In the genomic region with DNA sequence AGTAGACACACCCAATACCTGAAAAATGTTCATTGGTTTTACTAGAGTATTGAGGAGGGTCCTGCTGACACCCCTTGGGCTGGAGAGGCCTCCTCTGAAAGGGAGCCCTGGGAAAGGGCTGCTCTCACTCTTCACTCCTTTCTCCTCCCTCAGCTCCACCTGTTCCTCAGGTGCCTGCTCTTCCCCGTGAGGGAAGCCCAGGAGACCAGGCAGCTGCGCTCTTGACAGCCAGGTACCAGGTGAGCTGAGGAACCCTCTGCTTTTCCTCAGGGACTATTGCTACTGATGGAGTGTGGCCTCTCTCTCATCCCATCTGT, we compare ENCODE assay signal across 2 cellular contexts.
TF ChIP-seq lines count a peak whose summit lies in the region.

No MANE protein-coding gene starts in this region.

TF ChIP-seq in A549, 52 proteins besides CTCF, POLR2A, EP300 and RAD21:
- TF ChIP-seq, protein P1, sequence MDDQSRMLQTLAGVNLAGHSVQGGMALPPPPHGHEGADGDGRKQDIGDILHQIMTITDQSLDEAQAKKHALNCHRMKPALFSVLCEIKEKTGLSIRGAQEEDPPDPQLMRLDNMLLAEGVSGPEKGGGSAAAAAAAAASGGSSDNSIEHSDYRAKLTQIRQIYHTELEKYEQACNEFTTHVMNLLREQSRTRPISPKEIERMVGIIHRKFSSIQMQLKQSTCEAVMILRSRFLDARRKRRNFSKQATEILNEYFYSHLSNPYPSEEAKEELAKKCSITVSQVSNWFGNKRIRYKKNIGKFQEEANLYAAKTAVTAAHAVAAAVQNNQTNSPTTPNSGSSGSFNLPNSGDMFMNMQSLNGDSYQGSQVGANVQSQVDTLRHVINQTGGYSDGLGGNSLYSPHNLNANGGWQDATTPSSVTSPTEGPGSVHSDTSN (IDR thresholded peaks at IDR 0.05): no peak
- no peak for TF ChIP-seq MAZ (IDR thresholded peaks at IDR 0.05; ENCODE audit: borderline replicate concordance, low read depth, low read length)
- no peak for TF ChIP-seq HOXB5 (CRISPR knock-in tag; IDR thresholded peaks at IDR 0.05)

TF ChIP-seq in HCT116, 20 proteins besides CTCF, POLR2A, EP300 and RAD21:
- TF ChIP-seq TCF7L2 (IDR thresholded peaks at IDR 0.05; ENCODE audit: borderline replicate concordance, extremely low read depth, insufficient read depth, insufficient read length) (no peak), ZFX (IDR thresholded peaks at IDR 0.05) (no peak), JUND (IDR thresholded peaks at IDR 0.05) (no peak), POLR2AphosphoS5 (IDR thresholded peaks at IDR 0.05; ENCODE audit: low read depth, low read length) (no peak), EZH2phosphoT487 (IDR thresholded peaks at IDR 0.05; ENCODE audit: borderline replicate concordance) (no peak), EZH2 (IDR thresholded peaks at IDR 0.05) (no peak), FOSL1 (IDR thresholded peaks at IDR 0.05; ENCODE audit: low read depth) (no peak), SRF (IDR thresholded peaks at IDR 0.05; ENCODE audit: low read depth) (no peak), ZNF274 (IDR thresholded peaks at IDR 0.05; ENCODE audit: low read depth, low read length) (no peak), SIN3A (IDR thresholded peaks at IDR 0.05; ENCODE audit: low read depth) (no peak), SP1 (IDR thresholded peaks at IDR 0.05; ENCODE audit: low read depth) (no peak), ELF1 (IDR thresholded peaks at IDR 0.05; ENCODE audit: borderline replicate concordance, low read depth) (no peak)
- TF ChIP-seq, protein P2, sequence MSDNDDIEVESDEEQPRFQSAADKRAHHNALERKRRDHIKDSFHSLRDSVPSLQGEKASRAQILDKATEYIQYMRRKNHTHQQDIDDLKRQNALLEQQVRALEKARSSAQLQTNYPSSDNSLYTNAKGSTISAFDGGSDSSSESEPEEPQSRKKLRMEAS (IDR thresholded peaks at IDR 0.05): no peak
- TF ChIP-seq, protein P3, sequence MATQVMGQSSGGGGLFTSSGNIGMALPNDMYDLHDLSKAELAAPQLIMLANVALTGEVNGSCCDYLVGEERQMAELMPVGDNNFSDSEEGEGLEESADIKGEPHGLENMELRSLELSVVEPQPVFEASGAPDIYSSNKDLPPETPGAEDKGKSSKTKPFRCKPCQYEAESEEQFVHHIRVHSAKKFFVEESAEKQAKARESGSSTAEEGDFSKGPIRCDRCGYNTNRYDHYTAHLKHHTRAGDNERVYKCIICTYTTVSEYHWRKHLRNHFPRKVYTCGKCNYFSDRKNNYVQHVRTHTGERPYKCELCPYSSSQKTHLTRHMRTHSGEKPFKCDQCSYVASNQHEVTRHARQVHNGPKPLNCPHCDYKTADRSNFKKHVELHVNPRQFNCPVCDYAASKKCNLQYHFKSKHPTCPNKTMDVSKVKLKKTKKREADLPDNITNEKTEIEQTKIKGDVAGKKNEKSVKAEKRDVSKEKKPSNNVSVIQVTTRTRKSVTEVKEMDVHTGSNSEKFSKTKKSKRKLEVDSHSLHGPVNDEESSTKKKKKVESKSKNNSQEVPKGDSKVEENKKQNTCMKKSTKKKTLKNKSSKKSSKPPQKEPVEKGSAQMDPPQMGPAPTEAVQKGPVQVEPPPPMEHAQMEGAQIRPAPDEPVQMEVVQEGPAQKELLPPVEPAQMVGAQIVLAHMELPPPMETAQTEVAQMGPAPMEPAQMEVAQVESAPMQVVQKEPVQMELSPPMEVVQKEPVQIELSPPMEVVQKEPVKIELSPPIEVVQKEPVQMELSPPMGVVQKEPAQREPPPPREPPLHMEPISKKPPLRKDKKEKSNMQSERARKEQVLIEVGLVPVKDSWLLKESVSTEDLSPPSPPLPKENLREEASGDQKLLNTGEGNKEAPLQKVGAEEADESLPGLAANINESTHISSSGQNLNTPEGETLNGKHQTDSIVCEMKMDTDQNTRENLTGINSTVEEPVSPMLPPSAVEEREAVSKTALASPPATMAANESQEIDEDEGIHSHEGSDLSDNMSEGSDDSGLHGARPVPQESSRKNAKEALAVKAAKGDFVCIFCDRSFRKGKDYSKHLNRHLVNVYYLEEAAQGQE (IDR thresholded peaks at IDR 0.05; ENCODE audit: low read depth): no peak
- TF ChIP-seq, protein P4, sequence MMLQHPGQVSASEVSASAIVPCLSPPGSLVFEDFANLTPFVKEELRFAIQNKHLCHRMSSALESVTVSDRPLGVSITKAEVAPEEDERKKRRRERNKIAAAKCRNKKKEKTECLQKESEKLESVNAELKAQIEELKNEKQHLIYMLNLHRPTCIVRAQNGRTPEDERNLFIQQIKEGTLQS (IDR thresholded peaks at IDR 0.05): no peak
TF ChIP-seq in HCT116: peak in this region for 0.
